Comparison of ENCODE assay signal across 15 cellular contexts in the genomic region with DNA sequence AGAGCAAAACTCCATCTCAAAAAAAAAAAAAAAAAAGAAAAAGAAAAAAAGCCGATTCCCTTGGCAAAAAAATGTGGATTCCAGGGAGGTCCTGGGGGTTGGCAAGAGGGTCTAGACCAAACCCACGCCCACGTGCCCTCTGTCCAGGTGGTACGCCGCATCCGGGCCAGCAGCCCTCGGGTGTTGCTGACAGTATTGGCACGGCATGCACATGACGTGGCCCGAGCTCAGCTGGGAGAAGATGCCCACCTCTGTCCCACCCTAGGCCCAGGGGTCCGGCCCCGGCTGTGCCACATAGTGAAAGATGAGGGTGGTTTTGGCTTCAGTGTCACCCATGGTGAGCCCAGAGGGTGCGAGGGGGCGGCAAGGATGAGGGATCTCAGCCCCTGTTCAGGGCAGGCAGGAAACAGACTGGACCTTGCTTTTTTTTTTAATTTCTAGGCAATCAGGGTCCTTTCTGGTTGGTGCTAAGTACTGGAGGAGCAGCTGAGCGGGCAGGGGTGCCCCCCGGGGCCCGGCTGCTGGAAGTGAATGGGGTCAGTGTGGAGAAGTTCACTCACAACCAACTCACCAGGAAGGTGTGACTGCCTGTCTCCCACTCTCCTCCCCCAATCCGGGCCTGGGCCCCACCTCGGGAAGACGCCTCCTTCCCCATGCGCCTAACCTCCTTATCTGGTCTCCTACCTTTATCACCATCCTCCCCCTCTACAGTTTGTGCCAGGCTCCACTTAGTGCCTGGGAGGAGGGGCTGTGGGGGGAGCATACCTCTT. TPM values are rescaled to one million over a fixed set of nuclear protein-coding genes. Genes with fewer than 3 reads are reported as not detected.
DNase-seq lines count a peak whose midpoint lies in the region; ATAC-seq, FAIRE-seq and TF ChIP-seq lines count a peak whose summit lies in the region.
"Had no signal": no experiment of that assay in that cellular context is flagged by ENCODE, and none has a peak within 500 bp of the region (broad histone marks: within the 10 kb centered on the region; RNA-seq: fewer than 3 reads in every experiment).

No MANE protein-coding gene starts in this region.

- H3K9me3 Mint-ChIP-seq in activated CD8-positive, alpha-beta T cell treated with anti-CD3 and anti-CD28 coated beads, Interleukin-2, amount 10 ng/mL, durations not matched to agents 7 days and 5 days (ENCODE audit: insufficient read depth): no peaks in the 10 kb centered on the region
- no peaks in the 10 kb centered on the region for H3K9me3 Mint-ChIP-seq in activated CD8-positive, alpha-beta T cell treated with anti-CD3 and anti-CD28 coated beads for 36 hours
- H3K9me3 Mint-ChIP-seq: CD4-positive, CD25-positive, alpha-beta regulatory T cell; GM23338 had no signal

- H2BK20ac ChIP-seq in H1 (ENCODE audit: low read length): no peak overlapping the region

- no peaks in the 10 kb centered on the region for H3K4me1 Mint-ChIP-seq in activated CD8-positive, alpha-beta T cell treated with anti-CD3 and anti-CD28 coated beads, Interleukin-2, amount 10 ng/mL, durations not matched to agents 7 days and 5 days (ENCODE audit: low read depth)
- no peaks in the 10 kb centered on the region for H3K4me1 Mint-ChIP-seq in activated CD8-positive, alpha-beta T cell treated with anti-CD3 and anti-CD28 coated beads for 36 hours (ENCODE audit: low read depth)
- H3K4me1 Mint-ChIP-seq: CD4-positive, CD25-positive, alpha-beta regulatory T cell; GM23338 had no signal

- H3K36me3 Mint-ChIP-seq in activated CD8-positive, alpha-beta T cell treated with anti-CD3 and anti-CD28 coated beads, Interleukin-2, amount 10 ng/mL, durations not matched to agents 7 days and 5 days (ENCODE audit: low read depth): peaks cover 11% of the 10 kb centered on the region
- H3K36me3 Mint-ChIP-seq in activated CD8-positive, alpha-beta T cell treated with anti-CD3 and anti-CD28 coated beads for 36 hours (ENCODE audit: low read depth): peaks cover 3% of the 10 kb centered on the region

- H3K14ac ChIP-seq in H1 (ENCODE audit: insufficient read length): no peak overlapping the region
- H3K14ac ChIP-seq in neuronal stem cell (ENCODE audit: low read length): peak overlapping the region; percentile 38

- intact Hi-C loops in activated CD8-positive, alpha-beta T cell treated with anti-CD3 and anti-CD28 coated beads for 36 hours (cut with micrococcal nuclease): no loop called here

- no peak overlapping the region for H4K5ac ChIP-seq in H1 (ENCODE audit: insufficient read length, low read depth, low read length)

- no peak for DNase-seq in activated CD8-positive, alpha-beta T cell treated with anti-CD3 and anti-CD28 coated beads, Interleukin-2, amount 10 ng/mL, durations not matched to agents 7 days and 5 days
- no peak for DNase-seq in activated CD8-positive, alpha-beta T cell treated with anti-CD3 and anti-CD28 coated beads for 36 hours
- DNase-seq in H1 (ENCODE audit: low read depth in 1 of 2, low spot score in 2 of 2) (no peak), neuronal stem cell (ENCODE audit: low spot score) (no peak), NCI-H1436 (lab: John Stamatoyannopoulos, UW) (no peak)
- DNase-seq: 8988T; AML-193; CD4-positive, CD25-positive, alpha-beta regulatory T cell; DMS53 had no signal

- no peak overlapping the region for H3K4me3 Mint-ChIP-seq in activated CD8-positive, alpha-beta T cell treated with anti-CD3 and anti-CD28 coated beads, Interleukin-2, amount 10 ng/mL, durations not matched to agents 7 days and 5 days
- H3K4me3 Mint-ChIP-seq in activated CD8-positive, alpha-beta T cell treated with anti-CD3 and anti-CD28 coated beads for 36 hours: no peak overlapping the region
- H3K4me3 Mint-ChIP-seq: CD4-positive, CD25-positive, alpha-beta regulatory T cell; GM23338 had no signal

- H4K8ac ChIP-seq in H1 (ENCODE audit: extremely low read depth, insufficient read depth, low read length) (0 out of 2 replicates have a peak overlapping the region, but pooled peaks have one; percentile 35), neuronal stem cell (ENCODE audit: low read depth, low read length) (no peak overlapping the region)

- no peak overlapping the region for H3K4me2 ChIP-seq in H1 (ENCODE audit: insufficient read depth in 1 of 2, low read depth in 2 of 2, low read length in 2 of 2)
- H3K4me2 ChIP-seq in neuronal stem cell (ENCODE audit: insufficient read depth, low read length, poor library complexity, severe bottlenecking): no peak overlapping the region
- H3K4me2 ChIP-seq: BLaER1, GM23338 had no signal

- H3K4me3 ChIP-seq in H1 (ENCODE audit: extremely low read depth in 1 of 4, insufficient read depth in 2 of 4, low read depth in 3 of 4, low read length in 4 of 4): no peak overlapping the region
- no peak overlapping the region for H3K4me3 ChIP-seq in neuronal stem cell (ENCODE audit: low read length in 2 of 2)
- H3K4me3 ChIP-seq: BLaER1, GM23338, HAP-1 had no signal

- no peak for TF ChIP-seq POLR2A in H1 (IDR thresholded peaks at IDR 0.05; ENCODE audit: control extremely low read depth in 1 of 2, low read depth in 2 of 2, low read length in 2 of 2)

- POLR2A ChIA-PET in activated CD8-positive, alpha-beta T cell treated with anti-CD3 and anti-CD28 coated beads, Interleukin-2, amount 10 ng/mL, durations not matched to agents 7 days and 5 days (lab: Charles Lee): interaction anchor here (0.6 kb wide), 1 partner anchor 19 kb away, joined by 3 read pairs; no protein-coding TSS in a partner anchor
- POLR2A ChIA-PET in activated CD8-positive, alpha-beta T cell treated with anti-CD3 and anti-CD28 coated beads for 36 hours (lab: Charles Lee): interaction anchor here (0.9 kb wide), 1 partner anchor 8 kb away, joined by 3 read pairs; no protein-coding TSS in a partner anchor
- POLR2A ChIA-PET in H1 (lab: Charles Lee; ENCODE audit: partially characterized antibody): interaction anchor here (1.5 to 1.7 kb wide), 3 partner anchors 9 to 40 kb away, joined by 3 to 4 read pairs (median 4); no protein-coding TSS in a partner anchor

- no peak overlapping the region for H4K91ac ChIP-seq in H1 (replicated peaks; ENCODE audit: insufficient read length, low read length)
- no peak overlapping the region for H4K91ac ChIP-seq in neuronal stem cell (ENCODE audit: low read depth, low read length, poor library complexity)

- H3K4me1 ChIP-seq in H1 (replicated peaks in 1 of 4; ENCODE audit: control insufficient read depth in 3 of 4, insufficient read depth in 4 of 4, low read length in 3 of 4): no peaks in the 10 kb centered on the region; a peak in 1 of 7 replicates
- H3K4me1 ChIP-seq in neuronal stem cell (ENCODE audit: control insufficient read depth in 2 of 2, insufficient read depth in 1 of 2, low read depth in 1 of 2, low read length in 2 of 2): peaks cover 0 to 6% of the 10 kb centered on the region in 2 donors
- H3K4me1 ChIP-seq: HAP-1 had no signal

- H3K18ac ChIP-seq in H1 (ENCODE audit: extremely low read depth, low read length): no peak overlapping the region
- no peak overlapping the region for H3K18ac ChIP-seq in neuronal stem cell (ENCODE audit: low read length)

- H3K27me3 Mint-ChIP-seq in activated CD8-positive, alpha-beta T cell treated with anti-CD3 and anti-CD28 coated beads, Interleukin-2, amount 10 ng/mL, durations not matched to agents 7 days and 5 days (ENCODE audit: low read depth): no peaks in the 10 kb centered on the region
- H3K27me3 Mint-ChIP-seq in activated CD8-positive, alpha-beta T cell treated with anti-CD3 and anti-CD28 coated beads for 36 hours: no peaks in the 10 kb centered on the region
- H3K27me3 Mint-ChIP-seq: CD4-positive, CD25-positive, alpha-beta regulatory T cell had no signal

- no peak for TF ChIP-seq EP300 in H1 (IDR thresholded peaks at IDR 0.05; ENCODE audit: borderline replicate concordance in 1 of 2, low read depth in 2 of 2, low read length in 2 of 2)

- ATAC-seq in activated CD8-positive, alpha-beta T cell treated with anti-CD3 and anti-CD28 coated beads, Interleukin-2, amount 10 ng/mL, durations not matched to agents 7 days and 5 days: peak; percentile 29
- no peak for ATAC-seq in activated CD8-positive, alpha-beta T cell treated with anti-CD3 and anti-CD28 coated beads for 36 hours
- ATAC-seq in HG02678 (IDR thresholded peaks at IDR 0.05; ENCODE audit: unreplicated experiment) (no peak), GM19395 (IDR thresholded peaks at IDR 0.05; ENCODE audit: unreplicated experiment) (no peak)
- ATAC-seq: GM23338 had no signal

- H2BK5ac ChIP-seq in H1 (ENCODE audit: low read depth, low read length) (no peak overlapping the region), neuronal stem cell (ENCODE audit: low read length) (no peak overlapping the region)

- TF ChIP-seq CTCF in activated CD8-positive, alpha-beta T cell treated with anti-CD3 and anti-CD28 coated beads for 36 hours (IDR thresholded peaks at IDR 0.05): no peak
- no peak for TF ChIP-seq CTCF in H1 (IDR thresholded peaks at IDR 0.05; ENCODE audit: control extremely low read depth in 1 of 3, insufficient read depth in 1 of 3, low read depth in 1 of 3, low read length in 3 of 3)

- CTCF ChIA-PET in activated CD8-positive, alpha-beta T cell treated with anti-CD3 and anti-CD28 coated beads, Interleukin-2, amount 10 ng/mL, durations not matched to agents 7 days and 5 days (lab: Charles Lee): interaction anchor here (1.7 kb wide), 1 partner anchor 18 kb away, joined by 3 read pairs; the partner anchor contains the start of gene CBL
- CTCF ChIA-PET in activated CD8-positive, alpha-beta T cell treated with anti-CD3 and anti-CD28 coated beads for 36 hours (lab: Charles Lee): interaction anchor here (0.9 to 1.5 kb wide), 2 partner anchors 9 kb away, joined by 4 to 6 read pairs; no protein-coding TSS in a partner anchor
- CTCF ChIA-PET in H1 (lab: Charles Lee; ENCODE audit: partially characterized antibody): interaction anchor here (1.0 to 20.1 kb wide), 5 partner anchors 8 to 137 kb away, joined by 3 to 367 read pairs (median 3); partner anchors contain the start of gene ABCG4

- H3K4ac ChIP-seq in H1 (replicated peaks; ENCODE audit: insufficient read length, low read depth, low read length) (no peak overlapping the region), neuronal stem cell (ENCODE audit: low read length) (no peak overlapping the region)

- H3K36me3 ChIP-seq in H1 (ENCODE audit: control insufficient read depth in 2 of 4, insufficient read depth in 4 of 4, low read length in 3 of 4) (no peaks in the 10 kb centered on the region), neuronal stem cell (replicated peaks in 1 of 2; ENCODE audit: control insufficient read depth in 2 of 2, insufficient read depth in 2 of 2, low read length in 2 of 2) (peaks cover 0 to under 1% of the 10 kb centered on the region in 2 donors)
- H3K36me3 ChIP-seq: HAP-1 had no signal

- H2BK120ac ChIP-seq in H1 (replicated peaks; ENCODE audit: low read depth, low read length) (no peak overlapping the region), neuronal stem cell (ENCODE audit: low read depth, low read length) (no peak overlapping the region)

- no peak for FAIRE-seq in H1 (lab: Jason Lieb, UNC)

- no peak for TF ChIP-seq RAD21 in H1 (IDR thresholded peaks at IDR 0.05 in 1 of 2, conservative IDR thresholded peaks at IDR 0.05 in 1 of 2; ENCODE audit: low read depth in 2 of 2, low read length in 2 of 2)

- H3K79me1 ChIP-seq in H1 (ENCODE audit: low read depth, low read length) (no peaks in the 10 kb centered on the region), neuronal stem cell (ENCODE audit: low read depth, low read length) (peaks cover 2% of the 10 kb centered on the region)

- no peak overlapping the region for H3K9ac ChIP-seq in H1 (replicated peaks in 1 of 4; ENCODE audit: extremely low read depth in 1 of 4, low read depth in 3 of 4, low read length in 3 of 4)
- no peak overlapping the region for H3K9ac ChIP-seq in neuronal stem cell (ENCODE audit: low read depth, low read length, poor library complexity)
- H3K9ac ChIP-seq: BLaER1 had no signal

- no peak overlapping the region for H3K27ac Mint-ChIP-seq in activated CD8-positive, alpha-beta T cell treated with anti-CD3 and anti-CD28 coated beads, Interleukin-2, amount 10 ng/mL, durations not matched to agents 7 days and 5 days
- H3K27ac Mint-ChIP-seq in activated CD8-positive, alpha-beta T cell treated with anti-CD3 and anti-CD28 coated beads for 36 hours: no peak overlapping the region
- H3K27ac Mint-ChIP-seq: GM23338 had no signal

- H3K23me2 ChIP-seq in H1 (ENCODE audit: low read depth, low read length): no peaks in the 10 kb centered on the region

- no peak overlapping the region for H2AK5ac ChIP-seq in H1 (ENCODE audit: low read depth, low read length)
- peak overlapping the region; percentile 36 for H2AK5ac ChIP-seq in neuronal stem cell (ENCODE audit: low read depth, low read length)

- 87% methylated on average over 18 of the region's 21 CpGs; no CpG with 5 or more reads in 1 of the 2 experiments for WGBS in H1 (ENCODE audit: extremely low coverage in 1 of 2, insufficient coverage in 1 of 2, insufficient read length in 1 of 2, insufficient replicate concordance in 2 of 2, low coverage in 1 of 2, low lambda C conversion rate in 2 of 2, missing lambda C conversion rate in 1 of 2), 2 experiments
- WGBS in neuronal stem cell (ENCODE audit: extremely low coverage in 2 of 2, insufficient read length in 2 of 2, insufficient replicate concordance in 1 of 2), 2 donors: no CpG with 5 or more reads among the region's 21 CpGs

- H3K9me3 ChIP-seq in H1 (ENCODE audit: insufficient read depth in 2 of 2, low read depth in 1 of 2, low read length in 1 of 2) (no peaks in the 10 kb centered on the region), neuronal stem cell (replicated peaks in 1 of 2; ENCODE audit: control insufficient read depth in 2 of 2, insufficient read depth in 1 of 2, low read depth in 1 of 2, low read length in 2 of 2) (no peaks in the 10 kb centered on the region)
- H3K9me3 ChIP-seq: BLaER1, HAP-1 had no signal

- H2BK15ac ChIP-seq in H1 (ENCODE audit: low read length): no peak overlapping the region
- no peak overlapping the region for H2BK15ac ChIP-seq in neuronal stem cell (ENCODE audit: low read length)

- no peaks in the 10 kb centered on the region for H4K20me1 ChIP-seq in H1 (replicated peaks in 1 of 2; ENCODE audit: control insufficient read depth in 1 of 2, insufficient read depth in 2 of 2, low read length in 2 of 2)
- H4K20me1 ChIP-seq: BLaER1 had no signal

- H3K79me2 ChIP-seq in H1 (ENCODE audit: control insufficient read depth in 1 of 2, insufficient read depth in 2 of 2, low read length in 2 of 2): no peaks in the 10 kb centered on the region

- H3K27ac ChIP-seq in H1 (ENCODE audit: low read depth, low read length): no peak overlapping the region
- H3K27ac ChIP-seq in neuronal stem cell (replicated peaks; ENCODE audit: low read length): no peak overlapping the region
- H3K27ac ChIP-seq: BLaER1 had no signal

- H3K27me3 ChIP-seq in H1 (replicated peaks in 1 of 4; ENCODE audit: control insufficient read depth in 3 of 4, extremely low read depth in 1 of 4, insufficient read depth in 3 of 4, low read length in 3 of 4) (no peaks in the 10 kb centered on the region), neuronal stem cell (ENCODE audit: control insufficient read depth in 3 of 3, insufficient read depth in 3 of 3, low read depth in 1 of 3, low read length in 3 of 3) (peaks cover 0 to 45% (median 0%) of the 10 kb centered on the region in 3 experiments)
- H3K27me3 ChIP-seq: BLaER1 had no signal

- no peak overlapping the region for H2AFZ ChIP-seq in H1 (ENCODE audit: low read length)
- H2AFZ ChIP-seq in neuronal stem cell (ENCODE audit: low read length): no peak overlapping the region
- H2AFZ ChIP-seq: GM23338 had no signal

- no peak overlapping the region for H3K56ac ChIP-seq in H1 (replicated peaks; ENCODE audit: insufficient read length, low read depth, low read length)

- H2BK12ac ChIP-seq in H1 (ENCODE audit: low read depth, low read length): no peak overlapping the region
- no peak overlapping the region for H2BK12ac ChIP-seq in neuronal stem cell (ENCODE audit: low read length)

- H3K23ac ChIP-seq in H1 (ENCODE audit: insufficient read length) (no peak overlapping the region), neuronal stem cell (ENCODE audit: low read depth, low read length, poor library complexity) (no peak overlapping the region)

RNA-seq across cellular contexts. Expression of gene NHERF4, which starts 2.0 kb away (rescaled TPM):
- under 1 TPM; 0.18 to 0.63 TPM for total RNA-seq in activated CD8-positive, alpha-beta T cell treated with anti-CD3 and anti-CD28 coated beads, Interleukin-2, amount 10 ng/mL, durations not matched to agents 7 days and 5 days
- total RNA-seq in activated CD8-positive, alpha-beta T cell treated with anti-CD3 and anti-CD28 coated beads for 36 hours: under 1 TPM; 0.29 to 0.32 TPM
- not detected in 2 replicates for total RNA-seq in H1 (2021; fragmentation: NEBNext Ultra II Directional; extraction: Animal tissue kit (Norgen Biotek cat#: 25700))
- polyA plus RNA-seq in H1 (2011; rRNA removed): 0.05 and 0.20 TPM in 2 replicates
- 0.06 TPM for polyA plus RNA-seq in H1 (2011; cell fraction: cytosol; rRNA removed)
- 1.0 TPM for polyA plus RNA-seq in H1 (2011; cell fraction: nucleus; rRNA removed)
- polyA plus RNA-seq in H1 (2012, experiment 1 of 2): 0.11 to 0.41 TPM (median 0.19 TPM) in 3 of 4 replicates, not detected in the other
- 0.08 TPM for polyA plus RNA-seq in H1 (2012, experiment 2 of 2)
- not detected for polyA plus RNA-seq in H1 (2013, experiment 1 of 2)
- polyA plus RNA-seq in H1 (2013, experiment 2 of 2): 0.11 TPM
- polyA minus RNA-seq in H1 (2011; rRNA and poly(A)+ RNA removed): 0.28 TPM in 1 of 2 replicates, not detected in the other
- polyA minus RNA-seq in H1 (2011; cell fraction: cytosol; rRNA and poly(A)+ RNA removed): not detected
- not detected for polyA minus RNA-seq in H1 (2011; cell fraction: nucleus; rRNA and poly(A)+ RNA removed)
- polyA plus RNA-seq in neuronal stem cell (2013, experiment 1 of 2): not detected
- 0.08 TPM for polyA plus RNA-seq in neuronal stem cell (2013, experiment 2 of 2)
- total RNA-seq: CD4-positive, CD25-positive, alpha-beta regulatory T cell; GM23338; HT1080 had no signal
- polyA plus RNA-seq: CD4-positive, CD25-positive, alpha-beta regulatory T cell had no signal

RNA-seq across cellular contexts. Expression of gene NLRX1, which starts 18.8 kb away (rescaled TPM):
- total RNA-seq in activated CD8-positive, alpha-beta T cell treated with anti-CD3 and anti-CD28 coated beads, Interleukin-2, amount 10 ng/mL, durations not matched to agents 7 days and 5 days: 10 to 100 TPM; 24.6 to 24.8 TPM
- total RNA-seq in activated CD8-positive, alpha-beta T cell treated with anti-CD3 and anti-CD28 coated beads for 36 hours: 10 to 100 TPM; 20.1 to 21.3 TPM
- total RNA-seq in H1 (2021; fragmentation: NEBNext Ultra II Directional; extraction: Animal tissue kit (Norgen Biotek cat#: 25700)): 12.9 and 13.2 TPM in 2 replicates
- 18.6 and 30.5 TPM in 2 replicates for polyA plus RNA-seq in H1 (2011; rRNA removed)
- 18.6 TPM for polyA plus RNA-seq in H1 (2011; cell fraction: cytosol; rRNA removed)
- polyA plus RNA-seq in H1 (2011; cell fraction: nucleus; rRNA removed): 42.3 TPM
- 9.7 to 18.1 TPM (median 14.2 TPM) in 4 replicates for polyA plus RNA-seq in H1 (2012, experiment 1 of 2)
- polyA plus RNA-seq in H1 (2012, experiment 2 of 2): 16.4 TPM
- 10.0 TPM for polyA plus RNA-seq in H1 (2013, experiment 1 of 2)
- 9.6 TPM for polyA plus RNA-seq in H1 (2013, experiment 2 of 2)
- polyA minus RNA-seq in H1 (2011; rRNA and poly(A)+ RNA removed): 18.7 and 19.9 TPM in 2 replicates
- 15.4 TPM for polyA minus RNA-seq in H1 (2011; cell fraction: cytosol; rRNA and poly(A)+ RNA removed)
- 21.6 TPM for polyA minus RNA-seq in H1 (2011; cell fraction: nucleus; rRNA and poly(A)+ RNA removed)
- 13.2 TPM for polyA plus RNA-seq in neuronal stem cell (2013, experiment 1 of 2)
- polyA plus RNA-seq in neuronal stem cell (2013, experiment 2 of 2): 12.7 TPM

RNA-seq across cellular contexts. Expression of gene CBL, which starts 18.8 kb away (rescaled TPM):
- total RNA-seq in activated CD8-positive, alpha-beta T cell treated with anti-CD3 and anti-CD28 coated beads, Interleukin-2, amount 10 ng/mL, durations not matched to agents 7 days and 5 days: 10 to 100 TPM; 43.6 to 43.7 TPM
- 10 to 100 TPM; 27.0 to 27.5 TPM for total RNA-seq in activated CD8-positive, alpha-beta T cell treated with anti-CD3 and anti-CD28 coated beads for 36 hours
- 57.6 and 57.8 TPM in 2 replicates for total RNA-seq in H1 (2021; fragmentation: NEBNext Ultra II Directional; extraction: Animal tissue kit (Norgen Biotek cat#: 25700))
- polyA plus RNA-seq in H1 (2011; rRNA removed): 22.3 and 23.1 TPM in 2 replicates
- 20.2 TPM for polyA plus RNA-seq in H1 (2011; cell fraction: cytosol; rRNA removed)
- polyA plus RNA-seq in H1 (2011; cell fraction: nucleus; rRNA removed): 20.2 TPM
- 16.4 to 25.4 TPM (median 21.1 TPM) in 4 replicates for polyA plus RNA-seq in H1 (2012, experiment 1 of 2)
- 2.4 TPM for polyA plus RNA-seq in H1 (2012, experiment 2 of 2)
- 17.2 TPM for polyA plus RNA-seq in H1 (2013, experiment 1 of 2)
- polyA plus RNA-seq in H1 (2013, experiment 2 of 2): 16.4 TPM
- 39.5 and 40.1 TPM in 2 replicates for polyA minus RNA-seq in H1 (2011; rRNA and poly(A)+ RNA removed)
- polyA minus RNA-seq in H1 (2011; cell fraction: cytosol; rRNA and poly(A)+ RNA removed): 23.2 TPM
- 26.6 TPM for polyA minus RNA-seq in H1 (2011; cell fraction: nucleus; rRNA and poly(A)+ RNA removed)
- 10.7 TPM for polyA plus RNA-seq in neuronal stem cell (2013, experiment 1 of 2)
- polyA plus RNA-seq in neuronal stem cell (2013, experiment 2 of 2): 11.0 TPM

RNA-seq across cellular contexts. Expression of gene ABCG4, which starts 38.5 kb away (rescaled TPM):
- total RNA-seq in activated CD8-positive, alpha-beta T cell treated with anti-CD3 and anti-CD28 coated beads, Interleukin-2, amount 10 ng/mL, durations not matched to agents 7 days and 5 days: under 1 TPM in 1 of 2 experiments, not detected in 1; 0.18 TPM
- not detected for total RNA-seq in activated CD8-positive, alpha-beta T cell treated with anti-CD3 and anti-CD28 coated beads for 36 hours
- 2.3 and 2.9 TPM in 2 replicates for total RNA-seq in H1 (2021; fragmentation: NEBNext Ultra II Directional; extraction: Animal tissue kit (Norgen Biotek cat#: 25700))
- polyA plus RNA-seq in H1 (2011; rRNA removed): 1.8 and 2.9 TPM in 2 replicates
- polyA plus RNA-seq in H1 (2011; cell fraction: cytosol; rRNA removed): 1.3 TPM
- 4.5 TPM for polyA plus RNA-seq in H1 (2011; cell fraction: nucleus; rRNA removed)
- polyA plus RNA-seq in H1 (2012, experiment 1 of 2): 1.5 to 2.0 TPM (median 1.9 TPM) in 4 replicates
- 1.0 TPM for polyA plus RNA-seq in H1 (2012, experiment 2 of 2)
- 1.5 TPM for polyA plus RNA-seq in H1 (2013, experiment 1 of 2)
- polyA plus RNA-seq in H1 (2013, experiment 2 of 2): 1.5 TPM
- 2.5 and 3.1 TPM in 2 replicates for polyA minus RNA-seq in H1 (2011; rRNA and poly(A)+ RNA removed)
- polyA minus RNA-seq in H1 (2011; cell fraction: cytosol; rRNA and poly(A)+ RNA removed): 1.0 TPM
- 2.5 TPM for polyA minus RNA-seq in H1 (2011; cell fraction: nucleus; rRNA and poly(A)+ RNA removed)
- polyA plus RNA-seq in neuronal stem cell (2013, experiment 1 of 2): 0.31 TPM
- 0.36 TPM for polyA plus RNA-seq in neuronal stem cell (2013, experiment 2 of 2)
- total RNA-seq: CD4-positive, CD25-positive, alpha-beta regulatory T cell; HT1080 had no signal
- polyA plus RNA-seq: CD4-positive, CD25-positive, alpha-beta regulatory T cell had no signal
